ENCODE assay signal across 34 cellular contexts in genomic region chr2:22458439-22458838, GRCh38.
"Had no signal": no experiment of that assay in that cellular context is flagged by ENCODE, and none has a peak within 500 bp of the region (broad histone marks: within the 10 kb centered on the region; RNA-seq: fewer than 3 reads in every experiment).

No MANE protein-coding gene starts in this region.

- H3K4me2 ChIP-seq: KMS-11 had no signal

- H3K9me3 ChIP-seq: MG63 had no signal

- H3K27ac ChIP-seq: KMS-11 had no signal

- DNase-seq: Karpas-422, Kasumi-1, MG63, MM.1S, MV-4-11, NCI-H1048, NCI-H1092, NCI-H1092 treated with DMSO at 0.1 percent for 48 hours, NCI-H1105, NCI-H1105 treated with DMSO at 0.1 percent for 48 hours, NCI-H1417, NCI-H1417 treated with DMSO at 0.1 percent for 48 hours, NCI-H1436, NCI-H1436 treated with DMSO at 0.1 percent for 48 hours, NCI-H146, NCI-H1694, NCI-H1694 treated with DMSO at 0.1 percent for 48 hours, NCI-H187, NCI-H187 treated with DMSO at 0.1 percent for 48 hours, NCI-H1930, NCI-H2029, NCI-H2029 treated with DMSO at 0.1 percent for 48 hours, NCI-H2081, NCI-H2081 treated with DMSO at 0.1 percent for 48 hours, NCI-H2107, NCI-H2171, NCI-H2171 treated with DMSO at 0.1 percent for 48 hours, NCI-H2227 treated with DMSO at 0.1 percent for 48 hours, NCI-H226, NCI-H345, NCI-H446, NCI-H446 treated with DMSO at 0.1 percent for 48 hours, NCI-H510A had no signal

- H3K4me3 ChIP-seq: MG63 had no signal

- H3K9ac ChIP-seq: KMS-11 had no signal

- H3K36me3 ChIP-seq: MG63 had no signal
